9 cellular contexts compared by ENCODE assay signal in the genomic region with DNA sequence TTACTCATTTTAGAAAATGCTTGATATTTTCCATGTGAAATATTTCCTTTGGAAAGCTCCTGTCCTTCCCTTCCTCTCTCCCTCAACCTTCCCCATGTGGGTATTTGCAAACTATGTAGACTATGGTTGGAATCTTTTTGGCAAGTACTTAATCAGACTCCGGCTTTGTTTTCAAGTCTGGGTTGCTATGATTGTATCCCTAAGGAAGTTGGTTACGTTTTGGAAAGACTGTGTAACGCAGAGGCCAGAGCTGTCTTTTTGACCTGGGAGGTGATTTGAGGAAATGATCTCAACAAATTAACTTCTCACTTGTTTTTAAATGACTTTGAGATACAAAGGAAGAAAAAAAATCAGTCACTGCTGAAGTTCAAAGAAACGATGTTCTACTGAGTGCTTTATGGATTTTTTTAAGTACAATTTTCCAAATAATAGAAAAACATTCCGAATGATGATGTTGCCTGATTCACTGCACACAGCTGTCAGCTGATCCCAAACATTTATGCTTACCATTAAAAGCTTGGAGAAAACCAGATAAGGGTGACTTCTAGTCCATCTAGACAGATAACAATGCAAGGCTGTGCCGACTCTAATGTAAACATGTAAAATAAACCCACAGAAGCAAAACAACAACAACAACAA.
A peak's percentile ranks its signal among the peaks of the same experiment; 100 is the strongest.
DNase-seq lines count a peak whose midpoint lies in the region; ATAC-seq and TF ChIP-seq lines count a peak whose summit lies in the region.
"Had no signal": no experiment of that assay in that cellular context is flagged by ENCODE, and none has a peak within 500 bp of the region (broad histone marks: within the 10 kb centered on the region; RNA-seq: fewer than 3 reads in every experiment).

No MANE protein-coding gene starts in this region.

- no peak for TF ChIP-seq CTCF in AG04449 (IDR thresholded peaks at IDR 0.05; ENCODE audit: insufficient read depth, low read length, missing control alignments)
- no peak for TF ChIP-seq CTCF in RWPE1 (conservative IDR thresholded peaks at IDR 0.05; ENCODE audit: low read depth)
- TF ChIP-seq CTCF in foreskin fibroblast (IDR thresholded peaks at IDR 0.05; ENCODE audit: low read depth, low read length) = no peak
- no peak for TF ChIP-seq CTCF in neural crest cell (conservative IDR thresholded peaks at IDR 0.05)

- DNase-seq in AG04449 (ENCODE audit: low read depth, low spot score) (peak; percentile 84), RWPE1 (ENCODE audit: low spot score) (peak; percentile 45), foreskin fibroblast (peak; percentile 86), neural crest cell (ENCODE audit: low read depth, low spot score) (no peak), NCI-H1092 (lab: John Stamatoyannopoulos, UW) (no peak), DMS53 (lab: John Stamatoyannopoulos, UW) (no peak)
- DNase-seq: AML-193 had no signal

- ATAC-seq in GM18858 (IDR thresholded peaks at IDR 0.05; ENCODE audit: unreplicated experiment) (no peak), GM21367 (IDR thresholded peaks at IDR 0.05; ENCODE audit: unreplicated experiment) (no peak)

- no peak overlapping the region for H3K4me3 ChIP-seq in AG04449 (ENCODE audit: low read depth, low read length)
- no peak overlapping the region for H3K4me3 ChIP-seq in foreskin fibroblast (ENCODE audit: low read depth in 1 of 2, low read length in 2 of 2)

- no peaks in the 10 kb centered on the region for H3K27me3 Mint-ChIP-seq in neural crest cell (ENCODE audit: low read depth)

- CTCF ChIA-PET in AG04449 (lab: Yijun Ruan, JAX) = interaction anchor here (1.1 to 1.4 kb wide), 2 partner anchors 10 to 100 kb away, joined by 4 read pairs; no protein-coding TSS in a partner anchor
- CTCF ChIA-PET in RWPE1 (lab: Yijun Ruan, JAX) = interaction anchor here (0.6 kb wide), 1 partner anchor 68 kb away, joined by 3 read pairs; no protein-coding TSS in a partner anchor

- no peak overlapping the region for H3K4me3 Mint-ChIP-seq in neural crest cell

- no peak overlapping the region for H3K27ac ChIP-seq in RWPE1

- H3K36me3 Mint-ChIP-seq in neural crest cell (ENCODE audit: low read depth) = no peaks in the 10 kb centered on the region

- peaks cover 3% of the 10 kb centered on the region for H3K9me3 Mint-ChIP-seq in neural crest cell

- H3K27ac Mint-ChIP-seq in neural crest cell (ENCODE audit: unreplicated experiment) = peak overlapping the region; percentile 7

- H3K4me1 Mint-ChIP-seq in neural crest cell = peaks cover 34% of the 10 kb centered on the region

- POLR2A ChIA-PET in AG04449 (lab: Yijun Ruan, JAX) (interaction anchor here (0.6 to 1.4 kb wide), 6 partner anchors 9 to 79 kb away, joined by 3 to 7 read pairs (median 3); no protein-coding TSS in a partner anchor), RWPE1 (lab: Yijun Ruan, JAX; ENCODE audit: low non-redundant PET) (no interaction called here)

Comparison
In these comparisons a context has a peak if more than half of its experiments do, and no peak if none do; other contexts are left out.
1. DNase-seq: peak in AG04449 (single experiment), RWPE1 (single experiment) and foreskin fibroblast (2 of 2); none in neural crest cell (single experiment), NCI-H1092 (single experiment) and DMS53 (single experiment).